1 cellular context compared by ENCODE assay signal in genomic region chr3:184017672-184018423, GRCh38.
TF ChIP-seq lines count a peak whose summit lies in the region.

TSS of gene ABCC5 (minus strand) at chr3:184017884. CDS start at chr3:184014392, 3,492 bp downstream.

TF ChIP-seq in K562, 482 proteins besides CTCF, POLR2A, EP300 and RAD21 (continued from another document and continues in another):
- no peak for TF ChIP-seq NR0B1 (IDR thresholded peaks at IDR 0.05; ENCODE audit: partially characterized antibody)
- no peak for TF ChIP-seq RBM15 (IDR thresholded peaks at IDR 0.05; ENCODE audit: insufficient read depth, low read length)
- no peak for TF ChIP-seq RFX1 (IDR thresholded peaks at IDR 0.05)
- peak; percentile 84 for TF ChIP-seq STAT6 (CRISPR knock-in tag; IDR thresholded peaks at IDR 0.05)
- peak; percentile 89 for TF ChIP-seq NFE2 (IDR thresholded peaks at IDR 0.05; ENCODE audit: low read depth)
- TF ChIP-seq ETV1 (tag; conservative IDR thresholded peaks at IDR 0.05; ENCODE audit: low read depth) = 0 out of 2 replicates have a peak, but pooled peaks have one; percentile 15
- no peak for TF ChIP-seq SP2 (IDR thresholded peaks at IDR 0.05; ENCODE audit: extremely low read depth, low read depth, low read length, poor library complexity, severe bottlenecking)
- peak; percentile 73 for TF ChIP-seq HINFP (tag; conservative IDR thresholded peaks at IDR 0.05; ENCODE audit: low read depth)
- no peak for TF ChIP-seq CGGBP1 (CRISPR knock-in tag; IDR thresholded peaks at IDR 0.05)
- no peak; the same call in 1 of the 2 replicates for TF ChIP-seq ADNP (tag; IDR thresholded peaks at IDR 0.05)
- TF ChIP-seq ZNF511 (CRISPR knock-in tag; IDR thresholded peaks at IDR 0.05) = no peak; the same call in 1 of the 2 replicates
- no peak for TF ChIP-seq ZNF398 (CRISPR knock-in tag; IDR thresholded peaks at IDR 0.05)
- no peak for TF ChIP-seq ZNF165 (CRISPR knock-in tag; IDR thresholded peaks at IDR 0.05; ENCODE audit: borderline replicate concordance)
- TF ChIP-seq TRIM28 (IDR thresholded peaks at IDR 0.05) = 0 out of 2 replicates have a peak, but pooled peaks have one; percentile 26
- TF ChIP-seq KLF16 (IDR thresholded peaks at IDR 0.05) = peak; percentile 85
- no peak for TF ChIP-seq ZNF24 (IDR thresholded peaks at IDR 0.05)
- TF ChIP-seq ZNF197 (CRISPR knock-in tag; IDR thresholded peaks at IDR 0.05; ENCODE audit: low read depth) = 0 out of 2 replicates have a peak, but pooled peaks have one; percentile 74
- no peak for TF ChIP-seq CHD2 (IDR thresholded peaks at IDR 0.05; ENCODE audit: low read depth, low read length)
- TF ChIP-seq THAP7 (CRISPR knock-in tag; IDR thresholded peaks at IDR 0.05) = no peak
- TF ChIP-seq CTCFL (IDR thresholded peaks at IDR 0.05; ENCODE audit: borderline replicate concordance, insufficient read depth, low read depth, low read length, poor library complexity, severe bottlenecking) = no peak
- no peak for TF ChIP-seq HEY1 (CRISPR knock-in tag; IDR thresholded peaks at IDR 0.05; ENCODE audit: borderline replicate concordance)
- TF ChIP-seq VEZF1 (CRISPR knock-in tag; IDR thresholded peaks at IDR 0.05) = peak; percentile 92
- TF ChIP-seq NR2C1 (IDR thresholded peaks at IDR 0.05) = peak; percentile 74
- peak; percentile 89 for TF ChIP-seq NR2C1 (tag; IDR thresholded peaks at IDR 0.05)
- peak; percentile 94 to 95 for TF ChIP-seq NRF1 (conservative IDR thresholded peaks at IDR 0.05 in 1 of 2, IDR thresholded peaks at IDR 0.05 in 1 of 2)
- no peak for TF ChIP-seq SMARCA5 (IDR thresholded peaks at IDR 0.05)
- TF ChIP-seq NFIC (IDR thresholded peaks at IDR 0.05) = peak; percentile 79
- TF ChIP-seq PRDM10 (IDR thresholded peaks at IDR 0.05; ENCODE audit: partially characterized antibody) = peak; percentile 42
- no peak for TF ChIP-seq PTBP1 (IDR thresholded peaks at IDR 0.05; ENCODE audit: low read depth, low read length)
- no peak for TF ChIP-seq MLX (CRISPR knock-in tag; conservative IDR thresholded peaks at IDR 0.05)
- TF ChIP-seq ARID3B (CRISPR knock-in tag; IDR thresholded peaks at IDR 0.05; ENCODE audit: borderline replicate concordance) = no peak
- peak; percentile 87 for TF ChIP-seq POLR2AphosphoS5 (IDR thresholded peaks at IDR 0.05; ENCODE audit: control insufficient read depth, insufficient read depth, low read depth, low read length)
- no peak for TF ChIP-seq STAG1 (CRISPR knock-in tag; IDR thresholded peaks at IDR 0.05; ENCODE audit: borderline replicate concordance)
- peak in 1 of 2 experiments; percentile 29 for TF ChIP-seq E2F6 (IDR thresholded peaks at IDR 0.05; ENCODE audit: borderline replicate concordance in 1 of 2, extremely low read depth in 1 of 2, insufficient read depth in 1 of 2, insufficient read length in 1 of 2, low read depth in 1 of 2, low read length in 1 of 2, poor library complexity in 1 of 2, severe bottlenecking in 1 of 2)
- no peak for TF ChIP-seq ZNF282 (CRISPR knock-in tag; IDR thresholded peaks at IDR 0.05)
